1 cellular context compared by ENCODE assay signal in genomic region chr12:59629890-59630289, GRCh38.
TF ChIP-seq lines count a peak whose summit lies in the region.

No MANE protein-coding gene starts in this region.

TF ChIP-seq in IMR-90, 13 proteins besides CTCF, POLR2A, EP300 and RAD21:
- no peak for TF ChIP-seq BHLHE40 (IDR thresholded peaks at IDR 0.05; ENCODE audit: low read depth, low read length)
